In the genomic region with DNA sequence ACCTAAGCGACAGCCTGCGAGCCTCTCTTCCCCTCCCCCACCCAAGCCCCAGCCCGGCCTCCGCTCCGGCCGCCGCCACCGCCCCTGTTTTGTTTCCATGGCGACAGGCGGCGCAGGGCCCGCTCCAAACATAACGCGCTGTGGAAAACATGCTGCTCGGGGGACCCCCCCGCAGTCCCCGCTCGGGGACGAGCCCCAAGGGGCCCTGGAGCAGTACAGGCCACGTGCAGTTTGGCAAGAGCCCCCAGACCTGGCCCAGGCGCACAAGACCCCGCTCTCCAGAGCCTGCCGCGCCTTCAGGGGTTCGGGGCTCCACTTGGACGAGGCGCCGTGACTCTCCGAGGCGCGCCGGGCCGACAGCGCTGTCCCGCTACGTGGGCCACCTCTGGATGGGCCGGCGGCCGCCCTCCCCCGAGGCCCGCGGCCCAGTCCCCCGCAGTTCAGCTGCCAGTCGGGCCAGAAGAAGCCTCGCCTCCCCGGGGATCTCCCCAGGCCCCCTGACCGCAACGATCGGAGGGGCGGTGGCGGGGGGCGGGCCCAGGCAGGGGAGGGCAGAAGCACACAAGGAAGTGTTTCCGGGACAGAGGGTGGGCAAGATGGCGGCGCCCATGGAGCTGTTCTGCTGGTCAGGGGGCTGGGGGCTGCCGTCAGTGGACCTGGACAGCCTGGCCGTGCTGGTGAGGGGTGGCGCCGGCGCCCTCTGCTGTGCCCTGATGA, we compare ENCODE assay signal across 1 cellular context.
TF ChIP-seq lines count a peak whose summit lies in the region.

A gene with protein sequence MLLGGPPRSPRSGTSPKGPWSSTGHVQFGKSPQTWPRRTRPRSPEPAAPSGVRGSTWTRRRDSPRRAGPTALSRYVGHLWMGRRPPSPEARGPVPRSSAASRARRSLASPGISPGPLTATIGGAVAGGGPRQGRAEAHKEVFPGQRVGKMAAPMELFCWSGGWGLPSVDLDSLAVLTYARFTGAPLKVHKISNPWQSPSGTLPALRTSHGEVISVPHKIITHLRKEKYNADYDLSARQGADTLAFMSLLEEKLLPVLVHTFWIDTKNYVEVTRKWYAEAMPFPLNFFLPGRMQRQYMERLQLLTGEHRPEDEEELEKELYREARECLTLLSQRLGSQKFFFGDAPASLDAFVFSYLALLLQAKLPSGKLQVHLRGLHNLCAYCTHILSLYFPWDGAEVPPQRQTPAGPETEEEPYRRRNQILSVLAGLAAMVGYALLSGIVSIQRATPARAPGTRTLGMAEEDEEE (plus strand): TSS at position 40 of the 717 bp plus-strand sequence. CDS start 110 bp downstream, at position 150.

TF ChIP-seq in HepG2, 621 proteins besides CTCF, POLR2A, EP300 and RAD21 (continued from another document and continues in another):
- TF ChIP-seq, protein P1, sequence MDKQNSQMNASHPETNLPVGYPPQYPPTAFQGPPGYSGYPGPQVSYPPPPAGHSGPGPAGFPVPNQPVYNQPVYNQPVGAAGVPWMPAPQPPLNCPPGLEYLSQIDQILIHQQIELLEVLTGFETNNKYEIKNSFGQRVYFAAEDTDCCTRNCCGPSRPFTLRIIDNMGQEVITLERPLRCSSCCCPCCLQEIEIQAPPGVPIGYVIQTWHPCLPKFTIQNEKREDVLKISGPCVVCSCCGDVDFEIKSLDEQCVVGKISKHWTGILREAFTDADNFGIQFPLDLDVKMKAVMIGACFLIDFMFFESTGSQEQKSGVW (CRISPR knock-in tag; IDR thresholded peaks at IDR 0.05; ENCODE audit: borderline replicate concordance) = no peak
- TF ChIP-seq DMAP1 (CRISPR knock-in tag; IDR thresholded peaks at IDR 0.05) (peak; percentile 61; the same call in 1 of the 2 replicates), PHF20 (CRISPR knock-in tag; IDR thresholded peaks at IDR 0.05) (peak; percentile 97), TOPORS (CRISPR knock-in tag; IDR thresholded peaks at IDR 0.05) (no peak), REXO4 (CRISPR knock-in tag; IDR thresholded peaks at IDR 0.05; ENCODE audit: borderline replicate concordance) (no peak), ZNF225 (CRISPR knock-in tag; IDR thresholded peaks at IDR 0.05) (no peak), YEATS2 (CRISPR knock-in tag; IDR thresholded peaks at IDR 0.05; ENCODE audit: borderline replicate concordance) (peak; percentile 7; the same call in 1 of the 2 replicates), ZNF274 (CRISPR knock-in tag; IDR thresholded peaks at IDR 0.05) (0 out of 2 replicates have a peak, but pooled peaks have one; percentile 26), ZNF878 (CRISPR knock-in tag; IDR thresholded peaks at IDR 0.05) (no peak), KAT7 (CRISPR knock-in tag; IDR thresholded peaks at IDR 0.05; ENCODE audit: borderline replicate concordance) (peak; percentile 70; the same call in 1 of the 2 replicates), PAX8 (CRISPR knock-in tag; IDR thresholded peaks at IDR 0.05; ENCODE audit: borderline replicate concordance) (no peak; the same call in 1 of the 2 replicates), GABPA (IDR thresholded peaks at IDR 0.05; ENCODE audit: low read depth, low read length) (peak; percentile 80), GABPA (CRISPR knock-in tag; IDR thresholded peaks at IDR 0.05; ENCODE audit: low read depth) (peak; percentile 91), ISX (CRISPR knock-in tag; conservative IDR thresholded peaks at IDR 0.05) (0 out of 2 replicates have a peak, but pooled peaks have one; percentile 34), MIER2 (CRISPR knock-in tag; IDR thresholded peaks at IDR 0.05) (no peak), ZC3H13 (CRISPR knock-in tag; IDR thresholded peaks at IDR 0.05) (no peak; the same call in 1 of the 2 replicates), PLRG1 (conservative IDR thresholded peaks at IDR 0.05) (no peak), ZFP41 (CRISPR knock-in tag; IDR thresholded peaks at IDR 0.05; ENCODE audit: borderline replicate concordance) (no peak), ASH2L (IDR thresholded peaks at IDR 0.05; ENCODE audit: insufficient read length, low read depth, low read length) (peak; percentile 78), ZNF672 (CRISPR knock-in tag; IDR thresholded peaks at IDR 0.05) (no peak), NFIB (CRISPR knock-in tag; IDR thresholded peaks at IDR 0.05; ENCODE audit: borderline replicate concordance) (no peak), ZNF224 (CRISPR knock-in tag; IDR thresholded peaks at IDR 0.05) (no peak), ZNF556 (CRISPR knock-in tag; IDR thresholded peaks at IDR 0.05; ENCODE audit: borderline replicate concordance) (no peak), KLF13 (CRISPR knock-in tag; IDR thresholded peaks at IDR 0.05) (0 out of 2 replicates have a peak, but pooled peaks have one; percentile 20), SMARCE1 (IDR thresholded peaks at IDR 0.05; ENCODE audit: borderline replicate concordance) (no peak), MBD4 (IDR thresholded peaks at IDR 0.05; ENCODE audit: borderline replicate concordance, low read length) (no peak), EZH2 (conservative IDR thresholded peaks at IDR 0.05; ENCODE audit: low read depth, low read length) (no peak), ZNF644 (CRISPR knock-in tag; IDR thresholded peaks at IDR 0.05; ENCODE audit: low read depth) (no peak), ZNF205 (CRISPR knock-in tag; IDR thresholded peaks at IDR 0.05) (no peak), ZNF20 (CRISPR knock-in tag; IDR thresholded peaks at IDR 0.05) (no peak; the same call in 1 of the 2 replicates), ZNF619 (CRISPR knock-in tag; IDR thresholded peaks at IDR 0.05) (no peak), ZNF460 (CRISPR knock-in tag; IDR thresholded peaks at IDR 0.05; ENCODE audit: borderline replicate concordance) (no peak), NR2F1 (CRISPR knock-in tag; IDR thresholded peaks at IDR 0.05) (no peak; a peak in 1 of 4 replicates), ZBTB8A (CRISPR knock-in tag; IDR thresholded peaks at IDR 0.05; ENCODE audit: borderline replicate concordance, low read depth) (no peak), TAF15 (IDR thresholded peaks at IDR 0.05; ENCODE audit: low read depth, low read length, poor library complexity, severe bottlenecking) (no peak), ZNF850 (CRISPR knock-in tag; conservative IDR thresholded peaks at IDR 0.05) (no peak), ZNF326 (CRISPR knock-in tag; IDR thresholded peaks at IDR 0.05; ENCODE audit: borderline replicate concordance) (no peak)
- TF ChIP-seq, protein P2, sequence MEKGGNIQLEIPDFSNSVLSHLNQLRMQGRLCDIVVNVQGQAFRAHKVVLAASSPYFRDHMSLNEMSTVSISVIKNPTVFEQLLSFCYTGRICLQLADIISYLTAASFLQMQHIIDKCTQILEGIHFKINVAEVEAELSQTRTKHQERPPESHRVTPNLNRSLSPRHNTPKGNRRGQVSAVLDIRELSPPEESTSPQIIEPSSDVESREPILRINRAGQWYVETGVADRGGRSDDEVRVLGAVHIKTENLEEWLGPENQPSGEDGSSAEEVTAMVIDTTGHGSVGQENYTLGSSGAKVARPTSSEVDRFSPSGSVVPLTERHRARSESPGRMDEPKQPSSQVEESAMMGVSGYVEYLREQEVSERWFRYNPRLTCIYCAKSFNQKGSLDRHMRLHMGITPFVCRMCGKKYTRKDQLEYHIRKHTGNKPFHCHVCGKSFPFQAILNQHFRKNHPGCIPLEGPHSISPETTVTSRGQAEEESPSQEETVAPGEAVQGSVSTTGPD (CRISPR knock-in tag; IDR thresholded peaks at IDR 0.05) = no peak
- TF ChIP-seq, protein P3, sequence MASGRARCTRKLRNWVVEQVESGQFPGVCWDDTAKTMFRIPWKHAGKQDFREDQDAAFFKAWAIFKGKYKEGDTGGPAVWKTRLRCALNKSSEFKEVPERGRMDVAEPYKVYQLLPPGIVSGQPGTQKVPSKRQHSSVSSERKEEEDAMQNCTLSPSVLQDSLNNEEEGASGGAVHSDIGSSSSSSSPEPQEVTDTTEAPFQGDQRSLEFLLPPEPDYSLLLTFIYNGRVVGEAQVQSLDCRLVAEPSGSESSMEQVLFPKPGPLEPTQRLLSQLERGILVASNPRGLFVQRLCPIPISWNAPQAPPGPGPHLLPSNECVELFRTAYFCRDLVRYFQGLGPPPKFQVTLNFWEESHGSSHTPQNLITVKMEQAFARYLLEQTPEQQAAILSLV (CRISPR knock-in tag; IDR thresholded peaks at IDR 0.05; ENCODE audit: borderline replicate concordance) = 0 out of 2 replicates have a peak, but pooled peaks have one; percentile 29
- TF ChIP-seq, protein P4, sequence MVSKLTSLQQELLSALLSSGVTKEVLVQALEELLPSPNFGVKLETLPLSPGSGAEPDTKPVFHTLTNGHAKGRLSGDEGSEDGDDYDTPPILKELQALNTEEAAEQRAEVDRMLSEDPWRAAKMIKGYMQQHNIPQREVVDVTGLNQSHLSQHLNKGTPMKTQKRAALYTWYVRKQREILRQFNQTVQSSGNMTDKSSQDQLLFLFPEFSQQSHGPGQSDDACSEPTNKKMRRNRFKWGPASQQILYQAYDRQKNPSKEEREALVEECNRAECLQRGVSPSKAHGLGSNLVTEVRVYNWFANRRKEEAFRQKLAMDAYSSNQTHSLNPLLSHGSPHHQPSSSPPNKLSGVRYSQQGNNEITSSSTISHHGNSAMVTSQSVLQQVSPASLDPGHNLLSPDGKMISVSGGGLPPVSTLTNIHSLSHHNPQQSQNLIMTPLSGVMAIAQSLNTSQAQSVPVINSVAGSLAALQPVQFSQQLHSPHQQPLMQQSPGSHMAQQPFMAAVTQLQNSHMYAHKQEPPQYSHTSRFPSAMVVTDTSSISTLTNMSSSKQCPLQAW (CRISPR knock-in tag; IDR thresholded peaks at IDR 0.05) = no peak
- TF ChIP-seq, protein P5, sequence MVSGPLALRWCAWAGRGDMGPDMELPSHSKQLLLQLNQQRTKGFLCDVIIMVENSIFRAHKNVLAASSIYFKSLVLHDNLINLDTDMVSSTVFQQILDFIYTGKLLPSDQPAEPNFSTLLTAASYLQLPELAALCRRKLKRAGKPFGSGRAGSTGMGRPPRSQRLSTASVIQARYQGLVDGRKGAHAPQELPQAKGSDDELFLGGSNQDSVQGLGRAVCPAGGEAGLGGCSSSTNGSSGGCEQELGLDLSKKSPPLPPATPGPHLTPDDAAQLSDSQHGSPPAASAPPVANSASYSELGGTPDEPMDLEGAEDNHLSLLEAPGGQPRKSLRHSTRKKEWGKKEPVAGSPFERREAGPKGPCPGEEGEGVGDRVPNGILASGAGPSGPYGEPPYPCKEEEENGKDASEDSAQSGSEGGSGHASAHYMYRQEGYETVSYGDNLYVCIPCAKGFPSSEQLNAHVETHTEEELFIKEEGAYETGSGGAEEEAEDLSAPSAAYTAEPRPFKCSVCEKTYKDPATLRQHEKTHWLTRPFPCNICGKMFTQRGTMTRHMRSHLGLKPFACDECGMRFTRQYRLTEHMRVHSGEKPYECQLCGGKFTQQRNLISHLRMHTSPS (CRISPR knock-in tag; IDR thresholded peaks at IDR 0.05; ENCODE audit: low read depth) = no peak
- TF ChIP-seq, protein P6, sequence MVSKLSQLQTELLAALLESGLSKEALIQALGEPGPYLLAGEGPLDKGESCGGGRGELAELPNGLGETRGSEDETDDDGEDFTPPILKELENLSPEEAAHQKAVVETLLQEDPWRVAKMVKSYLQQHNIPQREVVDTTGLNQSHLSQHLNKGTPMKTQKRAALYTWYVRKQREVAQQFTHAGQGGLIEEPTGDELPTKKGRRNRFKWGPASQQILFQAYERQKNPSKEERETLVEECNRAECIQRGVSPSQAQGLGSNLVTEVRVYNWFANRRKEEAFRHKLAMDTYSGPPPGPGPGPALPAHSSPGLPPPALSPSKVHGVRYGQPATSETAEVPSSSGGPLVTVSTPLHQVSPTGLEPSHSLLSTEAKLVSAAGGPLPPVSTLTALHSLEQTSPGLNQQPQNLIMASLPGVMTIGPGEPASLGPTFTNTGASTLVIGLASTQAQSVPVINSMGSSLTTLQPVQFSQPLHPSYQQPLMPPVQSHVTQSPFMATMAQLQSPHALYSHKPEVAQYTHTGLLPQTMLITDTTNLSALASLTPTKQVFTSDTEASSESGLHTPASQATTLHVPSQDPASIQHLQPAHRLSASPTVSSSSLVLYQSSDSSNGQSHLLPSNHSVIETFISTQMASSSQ (IDR thresholded peaks at IDR 0.05; ENCODE audit: low read depth) = no peak
- TF ChIP-seq, protein P6 (CRISPR knock-in tag; IDR thresholded peaks at IDR 0.05; ENCODE audit: borderline replicate concordance) = no peak
- TF ChIP-seq, protein P7, sequence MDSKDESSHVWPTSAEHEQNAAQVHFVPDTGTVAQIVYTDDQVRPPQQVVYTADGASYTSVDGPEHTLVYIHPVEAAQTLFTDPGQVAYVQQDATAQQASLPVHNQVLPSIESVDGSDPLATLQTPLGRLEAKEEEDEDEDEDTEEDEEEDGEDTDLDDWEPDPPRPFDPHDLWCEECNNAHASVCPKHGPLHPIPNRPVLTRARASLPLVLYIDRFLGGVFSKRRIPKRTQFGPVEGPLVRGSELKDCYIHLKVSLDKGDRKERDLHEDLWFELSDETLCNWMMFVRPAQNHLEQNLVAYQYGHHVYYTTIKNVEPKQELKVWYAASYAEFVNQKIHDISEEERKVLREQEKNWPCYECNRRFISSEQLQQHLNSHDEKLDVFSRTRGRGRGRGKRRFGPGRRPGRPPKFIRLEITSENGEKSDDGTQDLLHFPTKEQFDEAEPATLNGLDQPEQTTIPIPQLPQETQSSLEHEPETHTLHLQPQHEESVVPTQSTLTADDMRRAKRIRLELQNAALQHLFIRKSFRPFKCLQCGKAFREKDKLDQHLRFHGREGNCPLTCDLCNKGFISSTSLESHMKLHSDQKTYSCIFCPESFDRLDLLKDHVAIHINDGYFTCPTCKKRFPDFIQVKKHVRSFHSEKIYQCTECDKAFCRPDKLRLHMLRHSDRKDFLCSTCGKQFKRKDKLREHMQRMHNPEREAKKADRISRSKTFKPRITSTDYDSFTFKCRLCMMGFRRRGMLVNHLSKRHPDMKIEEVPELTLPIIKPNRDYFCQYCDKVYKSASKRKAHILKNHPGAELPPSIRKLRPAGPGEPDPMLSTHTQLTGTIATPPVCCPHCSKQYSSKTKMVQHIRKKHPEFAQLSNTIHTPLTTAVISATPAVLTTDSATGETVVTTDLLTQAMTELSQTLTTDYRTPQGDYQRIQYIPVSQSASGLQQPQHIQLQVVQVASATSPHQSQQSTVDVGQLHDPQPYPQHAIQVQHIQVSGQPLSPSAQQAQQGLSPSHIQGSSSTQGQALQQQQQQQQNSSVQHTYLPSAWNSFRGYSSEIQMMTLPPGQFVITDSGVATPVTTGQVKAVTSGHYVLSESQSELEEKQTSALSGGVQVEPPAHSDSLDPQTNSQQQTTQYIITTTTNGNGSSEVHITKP (CRISPR knock-in tag; IDR thresholded peaks at IDR 0.05; ENCODE audit: low read depth) = 0 out of 2 replicates have a peak, but pooled peaks have one; percentile 36
- TF ChIP-seq, protein P8, sequence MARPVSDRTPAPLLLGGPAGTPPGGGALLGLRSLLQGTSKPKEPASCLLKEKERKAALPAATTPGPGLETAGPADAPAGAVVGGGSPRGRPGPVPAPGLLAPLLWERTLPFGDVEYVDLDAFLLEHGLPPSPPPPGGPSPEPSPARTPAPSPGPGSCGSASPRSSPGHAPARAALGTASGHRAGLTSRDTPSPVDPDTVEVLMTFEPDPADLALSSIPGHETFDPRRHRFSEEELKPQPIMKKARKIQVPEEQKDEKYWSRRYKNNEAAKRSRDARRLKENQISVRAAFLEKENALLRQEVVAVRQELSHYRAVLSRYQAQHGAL (CRISPR knock-in tag; IDR thresholded peaks at IDR 0.05; ENCODE audit: not compliant biosample characterization) = no peak
